In the genomic region with DNA sequence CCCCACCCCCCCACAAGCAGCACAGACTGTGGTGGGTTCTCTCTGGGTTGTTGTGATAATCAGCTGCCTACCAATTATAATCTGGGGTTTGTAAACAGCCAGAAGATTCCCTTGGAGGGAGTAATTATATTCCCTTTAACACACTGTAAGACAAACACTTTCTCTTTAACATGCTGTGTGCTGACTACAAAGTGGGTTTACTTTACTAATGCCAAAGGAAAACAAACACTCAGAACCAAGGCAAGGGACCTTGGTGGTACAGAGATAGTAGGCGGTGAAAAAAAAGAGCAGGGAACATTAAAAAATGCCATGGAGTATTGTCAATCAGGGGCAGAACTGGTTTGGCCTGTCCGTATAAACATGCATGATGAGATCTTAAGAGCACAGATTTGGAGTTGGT, we compare ENCODE assay signal across 27 cellular contexts. TPM values are rescaled to one million over a fixed set of nuclear protein-coding genes. Genes with fewer than 3 reads are reported as not detected.
"Had no signal": no experiment of that assay in that cellular context is flagged by ENCODE, and none has a peak within 500 bp of the region (broad histone marks: within the 10 kb centered on the region; RNA-seq: fewer than 3 reads in every experiment).

No MANE protein-coding gene starts in this region.

- H3K36me3 ChIP-seq: left lung, lower lobe of right lung, pancreas, prostate gland, sigmoid colon, spleen, suprapubic skin, thoracic aorta, tibial artery, upper lobe of right lung had no signal

- H3K9me3 Mint-ChIP-seq: immature natural killer cell; nephron; neural crest cell; stimulated activated effector memory CD8-positive, alpha-beta T cell treated with anti-CD3 and anti-CD28 coated beads, Interleukin-12 subunit alpha, Interleukin-12 subunit beta, amount 100 ng/mL, for 72 hours; stimulated activated naive CD8-positive, alpha-beta T cell treated with anti-CD3 and anti-CD28 coated beads, Interleukin-15, Interleukin-2, amounts not matched to agents 100 ng/mL and 50 ng/mL, for 24 hours had no signal

- H3K4me3 Mint-ChIP-seq: immature natural killer cell; naive thymus-derived CD8-positive, alpha-beta T cell; nephron; neural crest cell; stimulated activated effector memory CD8-positive, alpha-beta T cell treated with anti-CD3 and anti-CD28 coated beads, Interleukin-12 subunit alpha, Interleukin-12 subunit beta, amount 100 ng/mL, for 72 hours; stimulated activated naive CD8-positive, alpha-beta T cell treated with anti-CD3 and anti-CD28 coated beads, Interleukin-15, Interleukin-2, amounts not matched to agents 100 ng/mL and 50 ng/mL, for 24 hours had no signal

- DNase-seq: immature natural killer cell; kidney; left colon; left lung; lower lobe of right lung; mammary epithelial cell; mesenchymal stem cell; naive thymus-derived CD8-positive, alpha-beta T cell; nucleus accumbens; posterior cingulate gyrus; retina; right cardiac atrium; sigmoid colon; small intestine; spleen; stimulated activated CD4-positive, alpha-beta T cell treated with anti-CD3 and anti-CD28 coated beads, Interleukin-4, amount 100 ng/mL, for 24 hours; stimulated activated naive CD4-positive, alpha-beta T cell; tibial artery; upper lobe of right lung had no signal

- H3K27ac Mint-ChIP-seq: immature natural killer cell; naive thymus-derived CD8-positive, alpha-beta T cell; nephron; stimulated activated effector memory CD8-positive, alpha-beta T cell treated with anti-CD3 and anti-CD28 coated beads, Interleukin-12 subunit alpha, Interleukin-12 subunit beta, amount 100 ng/mL, for 72 hours; stimulated activated naive CD8-positive, alpha-beta T cell treated with anti-CD3 and anti-CD28 coated beads, Interleukin-15, Interleukin-2, amounts not matched to agents 100 ng/mL and 50 ng/mL, for 24 hours had no signal

- H3K27ac ChIP-seq: left lung, lower lobe of right lung, pancreas, prostate gland, sigmoid colon, spleen, suprapubic skin, thoracic aorta, tibial artery, upper lobe of right lung had no signal

- ATAC-seq: left colon; left lung; lower lobe of right lung; naive thymus-derived CD8-positive, alpha-beta T cell; pancreas; right cardiac atrium; stimulated activated effector memory CD8-positive, alpha-beta T cell treated with anti-CD3 and anti-CD28 coated beads, Interleukin-12 subunit alpha, Interleukin-12 subunit beta, amount 100 ng/mL, for 72 hours; upper lobe of right lung had no signal

- H3K4me3 ChIP-seq: left lung, lower lobe of right lung, pancreas, prostate gland, sigmoid colon, spleen, suprapubic skin, thoracic aorta, tibial artery, upper lobe of right lung had no signal

- H3K9me3 ChIP-seq: left lung, lower lobe of right lung, pancreas, prostate gland, sigmoid colon, spleen, suprapubic skin, thoracic aorta, tibial artery, upper lobe of right lung had no signal

RNA-seq across cellular contexts. Expression of gene VAT1L, which starts 3.0 kb away (rescaled TPM):
- total RNA-seq: mammary epithelial cell; naive thymus-derived CD8-positive, alpha-beta T cell had no signal
- polyA plus RNA-seq: immature natural killer cell; mammary epithelial cell; naive thymus-derived CD8-positive, alpha-beta T cell had no signal
